Comparison of ENCODE assay signal across 20 cellular contexts in the genomic region with DNA sequence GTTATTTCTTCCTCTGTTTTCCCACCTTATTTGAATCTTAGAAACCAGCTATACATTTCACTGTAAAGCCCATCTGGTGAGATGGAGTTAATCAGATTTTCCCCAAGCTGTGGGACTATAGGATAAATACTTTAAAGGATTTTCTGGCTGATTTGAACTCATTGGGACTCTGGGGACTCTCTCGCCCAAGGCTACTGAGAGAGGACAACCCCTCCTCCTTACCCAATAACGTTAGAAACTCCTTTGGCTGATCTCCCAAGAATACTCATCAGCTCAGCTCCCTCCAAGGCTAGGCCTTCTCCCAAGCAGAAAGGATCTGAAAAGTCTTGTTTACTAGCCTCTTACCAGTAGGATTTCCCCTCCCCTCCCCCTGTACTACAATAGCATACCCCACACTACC. TPM values are rescaled to one million over a fixed set of nuclear protein-coding genes. Genes with fewer than 3 reads are reported as not detected.
DNase-seq lines count a peak whose midpoint lies in the region; ATAC-seq and TF ChIP-seq lines count a peak whose summit lies in the region.
"Had no signal": no experiment of that assay in that cellular context is flagged by ENCODE, and none has a peak within 500 bp of the region (broad histone marks: within the 10 kb centered on the region; RNA-seq: fewer than 3 reads in every experiment).

No MANE protein-coding gene starts in this region.

- H3K4me2 ChIP-seq in osteoblast (ENCODE audit: insufficient read depth, low read length) = no peak overlapping the region
- H3K4me2 ChIP-seq: BLaER1 had no signal

- no peaks in the 10 kb centered on the region for H4K20me1 ChIP-seq in osteoblast (ENCODE audit: insufficient read depth, low read length)
- H4K20me1 ChIP-seq: BLaER1 had no signal

- H3K4me1 ChIP-seq in endocrine pancreas (ENCODE audit: control insufficient read depth, insufficient read depth, low read length) = peaks cover 4% of the 10 kb centered on the region
- no peaks in the 10 kb centered on the region for H3K4me1 ChIP-seq in osteoblast (ENCODE audit: insufficient read depth, low read length)
- no peaks in the 10 kb centered on the region for H3K4me1 ChIP-seq in breast epithelium
- H3K4me1 ChIP-seq: BLaER1, Caco-2 had no signal

- DNase-seq in D341Med (ENCODE audit: low spot score) (peak; percentile 73), NCI-H82 (lab: John Stamatoyannopoulos, UW) (peak; percentile 99), osteoblast (ENCODE audit: insufficient read length, low spot score, missing footprints) (peak; percentile 23), SHP77 (lab: John Stamatoyannopoulos, UW) (no peak), NCI-H2081 treated with DMSO at 0.1 percent for 48 hours (lab: John Stamatoyannopoulos, UW) (no peak), breast epithelium (ENCODE audit: low spot score in 2 of 2) (no peak)
- DNase-seq in activated CD8-positive, alpha-beta memory T cell treated with anti-CD3 and anti-CD28 coated beads, Interleukin-2, amount 10 ng/mL, durations not matched to agents 7 days and 5 days = no peak
- DNase-seq: AML-193; Caco-2; CD8-positive, alpha-beta memory T cell; DMS 273 treated with DMSO at 0.1 percent for 48 hours; HCEC 1CT; HFFc6 had no signal

- peaks cover 14% of the 10 kb centered on the region for H3K27me3 Mint-ChIP-seq in activated CD8-positive, alpha-beta memory T cell treated with anti-CD3 and anti-CD28 coated beads, Interleukin-2, amount 10 ng/mL, durations not matched to agents 7 days and 5 days

- H3K36me3 ChIP-seq in endocrine pancreas (ENCODE audit: control insufficient read depth, insufficient read depth, low read length) = no peaks in the 10 kb centered on the region
- H3K36me3 ChIP-seq in osteoblast (ENCODE audit: insufficient read depth, low read length) = no peaks in the 10 kb centered on the region
- no peaks in the 10 kb centered on the region for H3K36me3 ChIP-seq in breast epithelium
- H3K36me3 ChIP-seq: BLaER1 had no signal

- no peak overlapping the region for H3K27ac Mint-ChIP-seq in activated CD8-positive, alpha-beta memory T cell treated with anti-CD3 and anti-CD28 coated beads, Interleukin-2, amount 10 ng/mL, durations not matched to agents 7 days and 5 days
- H3K27ac Mint-ChIP-seq: CD8-positive, alpha-beta memory T cell; HFFc6 had no signal

- TF ChIP-seq POLR2A in breast epithelium (IDR thresholded peaks at IDR 0.05) = no peak

- peak overlapping the region; percentile 93 for H3K4me3 ChIP-seq in endocrine pancreas (ENCODE audit: control insufficient read depth, insufficient read depth, low read length)
- no peak overlapping the region for H3K4me3 ChIP-seq in osteoblast (ENCODE audit: insufficient read depth, low read length)
- no peak overlapping the region for H3K4me3 ChIP-seq in breast epithelium
- H3K4me3 ChIP-seq: BLaER1, GM12878 had no signal

- H3K4me3 Mint-ChIP-seq in activated CD8-positive, alpha-beta memory T cell treated with anti-CD3 and anti-CD28 coated beads, Interleukin-2, amount 10 ng/mL, durations not matched to agents 7 days and 5 days = no peak overlapping the region
- H3K4me3 Mint-ChIP-seq: CD8-positive, alpha-beta memory T cell; HFFc6 had no signal

- H3K27me3 ChIP-seq in endocrine pancreas (ENCODE audit: control insufficient read depth, insufficient read depth, low read length) = no peaks in the 10 kb centered on the region
- H3K27me3 ChIP-seq in osteoblast (ENCODE audit: insufficient read depth, low read length) = no peaks in the 10 kb centered on the region
- peaks cover 0 to 20% of the 10 kb centered on the region in 2 donors for H3K27me3 ChIP-seq in breast epithelium
- H3K27me3 ChIP-seq: BLaER1 had no signal

- TF ChIP-seq CTCF in osteoblast (IDR thresholded peaks at IDR 0.05; ENCODE audit: extremely low read depth, low read depth, low read length) (no peak), breast epithelium (IDR thresholded peaks at IDR 0.05) (no peak)

- H3K9me3 Mint-ChIP-seq in activated CD8-positive, alpha-beta memory T cell treated with anti-CD3 and anti-CD28 coated beads, Interleukin-2, amount 10 ng/mL, durations not matched to agents 7 days and 5 days (ENCODE audit: low read depth) = peaks cover 3% of the 10 kb centered on the region

- no peak overlapping the region for H3K9ac ChIP-seq in endocrine pancreas (ENCODE audit: control insufficient read depth, insufficient read depth, low read length)
- H3K9ac ChIP-seq: BLaER1 had no signal

- H3K4me1 Mint-ChIP-seq in activated CD8-positive, alpha-beta memory T cell treated with anti-CD3 and anti-CD28 coated beads, Interleukin-2, amount 10 ng/mL, durations not matched to agents 7 days and 5 days = no peaks in the 10 kb centered on the region

- no peaks in the 10 kb centered on the region for H3K79me2 ChIP-seq in osteoblast (ENCODE audit: insufficient read depth, low read length)

- H3K27ac ChIP-seq in osteoblast (ENCODE audit: low read depth, low read length) = no peak overlapping the region
- H3K27ac ChIP-seq in breast epithelium = no peak overlapping the region
- H3K27ac ChIP-seq: 22Rv1, BLaER1 had no signal

- no peak overlapping the region for H2AFZ ChIP-seq in osteoblast (ENCODE audit: low read length)

- intact Hi-C loops in breast epithelium (cut with DNase I; ENCODE audit: low total_unique reads) = no loop called here

- H3K36me3 Mint-ChIP-seq in activated CD8-positive, alpha-beta memory T cell treated with anti-CD3 and anti-CD28 coated beads, Interleukin-2, amount 10 ng/mL, durations not matched to agents 7 days and 5 days = no peaks in the 10 kb centered on the region

- CTCF ChIA-PET in activated CD8-positive, alpha-beta memory T cell treated with anti-CD3 and anti-CD28 coated beads, Interleukin-2, amount 10 ng/mL, durations not matched to agents 7 days and 5 days (lab: Charles Lee) = no interaction called here

- ATAC-seq in activated CD8-positive, alpha-beta memory T cell treated with anti-CD3 and anti-CD28 coated beads, Interleukin-2, amount 10 ng/mL, durations not matched to agents 7 days and 5 days = no peak
- ATAC-seq: GM12878, HepG2 had no signal

- H3K9me3 ChIP-seq in endocrine pancreas (ENCODE audit: control insufficient read depth, low read length) (no peaks in the 10 kb centered on the region), osteoblast (ENCODE audit: low read depth, low read length) (no peaks in the 10 kb centered on the region), breast epithelium (peaks cover 0 to under 1% of the 10 kb centered on the region in 2 donors)

RNA-seq across cellular contexts. Expression of gene GLRA1, which starts 1.5 kb away (rescaled TPM):
- not detected in 2 replicates for total RNA-seq in osteoblast
- not detected for total RNA-seq in activated CD8-positive, alpha-beta memory T cell treated with anti-CD3 and anti-CD28 coated beads, Interleukin-2, amount 10 ng/mL, durations not matched to agents 7 days and 5 days
- not detected for total RNA-seq in breast epithelium
- total RNA-seq: Caco-2; CD8-positive, alpha-beta memory T cell; Daoy; GM12878; H4; HepG2; HFFc6 had no signal

Comparison
In these comparisons a context has a peak if more than half of its experiments do, and no peak if none do; other contexts are left out.
1. DNase-seq: peak in D341Med (single experiment), NCI-H82 (single experiment) and osteoblast (single experiment); none in SHP77 (0 of 2), activated CD8-positive, alpha-beta memory T cell treated with anti-CD3 and anti-CD28 coated beads, Interleukin-2, amount 10 ng/mL, durations not matched to agents 7 days and 5 days (single experiment), NCI-H2081 treated with DMSO at 0.1 percent for 48 hours (single experiment) and breast epithelium (0 of 2).